19 cellular contexts compared by ENCODE assay signal in the genomic region with DNA sequence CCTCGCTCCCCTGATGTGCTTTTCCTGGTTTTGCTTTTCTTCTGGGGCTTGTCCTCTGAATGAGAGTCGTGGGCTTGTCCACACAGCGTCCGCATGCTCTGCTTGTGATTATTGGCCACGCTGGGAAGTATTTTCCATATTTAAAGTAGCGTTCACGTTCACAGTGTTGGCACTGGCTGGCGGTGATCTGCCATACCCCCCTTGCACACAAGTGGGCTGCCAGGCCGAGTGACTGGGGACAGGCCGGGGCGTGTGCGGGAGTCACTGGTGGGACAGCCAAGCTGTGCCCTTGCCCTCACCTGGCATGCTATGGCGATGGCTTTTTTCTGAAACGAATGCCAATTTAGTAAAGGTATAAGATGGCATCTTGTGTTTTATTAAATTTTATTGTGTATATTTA. TPM values are rescaled to one million over a fixed set of nuclear protein-coding genes. Genes with fewer than 3 reads are reported as not detected.
A peak's percentile ranks its signal among the peaks of the same experiment; 100 is the strongest.
DNase-seq lines count a peak whose midpoint lies in the region; ATAC-seq and TF ChIP-seq lines count a peak whose summit lies in the region.
"Had no signal": no experiment of that assay in that cellular context is flagged by ENCODE, and none has a peak within 500 bp of the region (broad histone marks: within the 10 kb centered on the region; RNA-seq: fewer than 3 reads in every experiment).

No MANE protein-coding gene starts in this region.

- H3K27me3 ChIP-seq in lower lobe of right lung (ENCODE audit: low read depth), result no peaks in the 10 kb centered on the region
- no peaks in the 10 kb centered on the region for H3K27me3 ChIP-seq in sigmoid colon
- H3K27me3 ChIP-seq in GM23248 (replicated peaks; ENCODE audit: insufficient read depth), result peaks cover 15% of the 10 kb centered on the region

- H3K36me3 Mint-ChIP-seq in WTC11, result peaks cover 42% of the 10 kb centered on the region

- H3F3A ChIP-seq in GM23248 (ENCODE audit: insufficient read depth), result no peaks in the 10 kb centered on the region

- H3K9me3 ChIP-seq in lower lobe of right lung (no peaks in the 10 kb centered on the region), sigmoid colon (no peaks in the 10 kb centered on the region), GM23248 (ENCODE audit: low read depth) (no peaks in the 10 kb centered on the region)

- no peaks in the 10 kb centered on the region for H3K9me2 ChIP-seq in GM23248 (ENCODE audit: insufficient read depth)

- TF ChIP-seq POLR2A in sigmoid colon (IDR thresholded peaks at IDR 0.05), result no peak

- H3K27ac ChIP-seq in lower lobe of right lung (no peak overlapping the region), sigmoid colon (no peak overlapping the region), GM23248 (no peak overlapping the region)
- H3K27ac ChIP-seq: C4-2B had no signal

- POLR2A ChIA-PET in WTC11 (lab: Charles Lee), result no interaction called here

- WGBS in sigmoid colon, 2 donors, result 92% methylated on average over 14 of the region's 14 CpGs
- 71% methylated on average over 14 of the region's 14 CpGs for WGBS in GM23248 (ENCODE audit: low coverage in 1 of 2, low lambda C conversion rate in 2 of 2, missing lambda C conversion rate in 2 of 2), 2 experiments

- CTCF ChIA-PET in WTC11 (lab: Charles Lee), result no interaction called here

- no peaks in the 10 kb centered on the region for H3K27me3 Mint-ChIP-seq in WTC11 (ENCODE audit: low read depth)
- H3K27me3 Mint-ChIP-seq: CD4-positive, alpha-beta T cell; IgD-negative memory B cell had no signal

- no peak for TF ChIP-seq CTCF in WTC11 (IDR thresholded peaks at IDR 0.05)
- TF ChIP-seq CTCF in lower lobe of right lung (IDR thresholded peaks at IDR 0.05), result no peak
- no peak for TF ChIP-seq CTCF in sigmoid colon (IDR thresholded peaks at IDR 0.05)

- no peak for ATAC-seq in WTC11
- ATAC-seq in lower lobe of right lung, result no peak
- ATAC-seq: HCT116 had no signal

- H4K20me1 ChIP-seq in GM23248 (ENCODE audit: insufficient read depth), result no peaks in the 10 kb centered on the region

- peaks cover 27% of the 10 kb centered on the region for H3K4me1 Mint-ChIP-seq in WTC11

- DNase-seq in WTC11 (ENCODE audit: low spot score) (no peak), lower lobe of right lung (peak; percentile 6), sigmoid colon (peak; percentile 33), GM23248 (no peak), AML-193 (lab: John Stamatoyannopoulos, UW) (no peak), NOMO-1 treated with DMSO at 0.1 percent for 48 hours (lab: John Stamatoyannopoulos, UW; ENCODE audit: unreplicated experiment) (no peak)
- no peak for DNase-seq in stimulated activated naive CD4-positive, alpha-beta T cell treated with Interleukin-2 at 50 U/mL for 16 hours (lab: John Stamatoyannopoulos, UW)
- DNase-seq: ACHN; CD4-positive, alpha-beta T cell; DMS153; DMS79; GDM1; GOT3; H7; HFFc6; KG1 had no signal

- no peak overlapping the region for H3K4me3 Mint-ChIP-seq in WTC11
- H3K4me3 Mint-ChIP-seq: CD4-positive, alpha-beta T cell; HFFc6; IgD-negative memory B cell had no signal

- H3K36me3 ChIP-seq in lower lobe of right lung (peaks cover 83% of the 10 kb centered on the region), sigmoid colon (peaks cover 0 to 55% (median 5%) of the 10 kb centered on the region in 4 donors), GM23248 (ENCODE audit: low read depth) (no peaks in the 10 kb centered on the region)

- in situ Hi-C loops in GM23248 (cut with MboI), result no loop called here

- H3K4me3 ChIP-seq in lower lobe of right lung, result no peak overlapping the region
- no peak overlapping the region for H3K4me3 ChIP-seq in sigmoid colon
- H3K4me3 ChIP-seq in GM23248, result no peak overlapping the region

- peak overlapping the region; percentile 17; the same call in 1 of the 2 replicates for H3K27ac Mint-ChIP-seq in WTC11
- H3K27ac Mint-ChIP-seq: CD4-positive, alpha-beta T cell; HFFc6; IgD-negative memory B cell had no signal

- H3K79me2 ChIP-seq in GM23248 (ENCODE audit: insufficient read depth), result no peaks in the 10 kb centered on the region

- H3K4me2 ChIP-seq in GM23248 (ENCODE audit: unreplicated experiment), result no peak overlapping the region

- H3K9me3 Mint-ChIP-seq in WTC11, result peaks cover 7% of the 10 kb centered on the region
- H3K9me3 Mint-ChIP-seq: CD4-positive, alpha-beta T cell; IgD-negative memory B cell had no signal

- intact Hi-C loops in lower lobe of right lung (cut with DNase I), result no loop called here
- intact Hi-C loops in sigmoid colon (cut with DNase I), result no loop called here

- H3K4me1 ChIP-seq in lower lobe of right lung (no peaks in the 10 kb centered on the region), sigmoid colon (no peaks in the 10 kb centered on the region), GM23248 (ENCODE audit: insufficient read depth) (no peaks in the 10 kb centered on the region)

- H2AFZ ChIP-seq in GM23248, result no peak overlapping the region

- no peak for TF ChIP-seq EP300 in sigmoid colon (IDR thresholded peaks at IDR 0.05)

- no peak overlapping the region for H3K9ac ChIP-seq in GM23248

TF ChIP-seq in WTC11, 78 proteins besides CTCF, POLR2A, EP300 and RAD21:
- TF ChIP-seq, protein P1, sequence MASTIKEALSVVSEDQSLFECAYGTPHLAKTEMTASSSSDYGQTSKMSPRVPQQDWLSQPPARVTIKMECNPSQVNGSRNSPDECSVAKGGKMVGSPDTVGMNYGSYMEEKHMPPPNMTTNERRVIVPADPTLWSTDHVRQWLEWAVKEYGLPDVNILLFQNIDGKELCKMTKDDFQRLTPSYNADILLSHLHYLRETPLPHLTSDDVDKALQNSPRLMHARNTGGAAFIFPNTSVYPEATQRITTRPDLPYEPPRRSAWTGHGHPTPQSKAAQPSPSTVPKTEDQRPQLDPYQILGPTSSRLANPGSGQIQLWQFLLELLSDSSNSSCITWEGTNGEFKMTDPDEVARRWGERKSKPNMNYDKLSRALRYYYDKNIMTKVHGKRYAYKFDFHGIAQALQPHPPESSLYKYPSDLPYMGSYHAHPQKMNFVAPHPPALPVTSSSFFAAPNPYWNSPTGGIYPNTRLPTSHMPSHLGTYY (CRISPR knock-in tag; IDR thresholded peaks at IDR 0.05), result no peak
- TF ChIP-seq, protein P2, sequence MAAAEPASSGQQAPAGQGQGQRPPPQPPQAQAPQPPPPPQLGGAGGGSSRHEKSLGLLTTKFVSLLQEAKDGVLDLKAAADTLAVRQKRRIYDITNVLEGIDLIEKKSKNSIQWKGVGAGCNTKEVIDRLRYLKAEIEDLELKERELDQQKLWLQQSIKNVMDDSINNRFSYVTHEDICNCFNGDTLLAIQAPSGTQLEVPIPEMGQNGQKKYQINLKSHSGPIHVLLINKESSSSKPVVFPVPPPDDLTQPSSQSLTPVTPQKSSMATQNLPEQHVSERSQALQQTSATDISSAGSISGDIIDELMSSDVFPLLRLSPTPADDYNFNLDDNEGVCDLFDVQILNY (CRISPR knock-in tag; IDR thresholded peaks at IDR 0.05), result no peak
- TF ChIP-seq ZNF416 (CRISPR knock-in tag; IDR thresholded peaks at IDR 0.05) (no peak), HMGA2 (CRISPR knock-in tag; IDR thresholded peaks at IDR 0.05) (no peak), NFYB (CRISPR knock-in tag; conservative IDR thresholded peaks at IDR 0.05; ENCODE audit: low read depth) (no peak), GABPB1 (CRISPR knock-in tag; IDR thresholded peaks at IDR 0.05) (no peak)
- TF ChIP-seq, protein P3, sequence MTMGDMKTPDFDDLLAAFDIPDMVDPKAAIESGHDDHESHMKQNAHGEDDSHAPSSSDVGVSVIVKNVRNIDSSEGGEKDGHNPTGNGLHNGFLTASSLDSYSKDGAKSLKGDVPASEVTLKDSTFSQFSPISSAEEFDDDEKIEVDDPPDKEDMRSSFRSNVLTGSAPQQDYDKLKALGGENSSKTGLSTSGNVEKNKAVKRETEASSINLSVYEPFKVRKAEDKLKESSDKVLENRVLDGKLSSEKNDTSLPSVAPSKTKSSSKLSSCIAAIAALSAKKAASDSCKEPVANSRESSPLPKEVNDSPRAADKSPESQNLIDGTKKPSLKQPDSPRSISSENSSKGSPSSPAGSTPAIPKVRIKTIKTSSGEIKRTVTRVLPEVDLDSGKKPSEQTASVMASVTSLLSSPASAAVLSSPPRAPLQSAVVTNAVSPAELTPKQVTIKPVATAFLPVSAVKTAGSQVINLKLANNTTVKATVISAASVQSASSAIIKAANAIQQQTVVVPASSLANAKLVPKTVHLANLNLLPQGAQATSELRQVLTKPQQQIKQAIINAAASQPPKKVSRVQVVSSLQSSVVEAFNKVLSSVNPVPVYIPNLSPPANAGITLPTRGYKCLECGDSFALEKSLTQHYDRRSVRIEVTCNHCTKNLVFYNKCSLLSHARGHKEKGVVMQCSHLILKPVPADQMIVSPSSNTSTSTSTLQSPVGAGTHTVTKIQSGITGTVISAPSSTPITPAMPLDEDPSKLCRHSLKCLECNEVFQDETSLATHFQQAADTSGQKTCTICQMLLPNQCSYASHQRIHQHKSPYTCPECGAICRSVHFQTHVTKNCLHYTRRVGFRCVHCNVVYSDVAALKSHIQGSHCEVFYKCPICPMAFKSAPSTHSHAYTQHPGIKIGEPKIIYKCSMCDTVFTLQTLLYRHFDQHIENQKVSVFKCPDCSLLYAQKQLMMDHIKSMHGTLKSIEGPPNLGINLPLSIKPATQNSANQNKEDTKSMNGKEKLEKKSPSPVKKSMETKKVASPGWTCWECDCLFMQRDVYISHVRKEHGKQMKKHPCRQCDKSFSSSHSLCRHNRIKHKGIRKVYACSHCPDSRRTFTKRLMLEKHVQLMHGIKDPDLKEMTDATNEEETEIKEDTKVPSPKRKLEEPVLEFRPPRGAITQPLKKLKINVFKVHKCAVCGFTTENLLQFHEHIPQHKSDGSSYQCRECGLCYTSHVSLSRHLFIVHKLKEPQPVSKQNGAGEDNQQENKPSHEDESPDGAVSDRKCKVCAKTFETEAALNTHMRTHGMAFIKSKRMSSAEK (CRISPR knock-in tag; IDR thresholded peaks at IDR 0.05; ENCODE audit: borderline replicate concordance), result no peak
- TF ChIP-seq, protein P4, sequence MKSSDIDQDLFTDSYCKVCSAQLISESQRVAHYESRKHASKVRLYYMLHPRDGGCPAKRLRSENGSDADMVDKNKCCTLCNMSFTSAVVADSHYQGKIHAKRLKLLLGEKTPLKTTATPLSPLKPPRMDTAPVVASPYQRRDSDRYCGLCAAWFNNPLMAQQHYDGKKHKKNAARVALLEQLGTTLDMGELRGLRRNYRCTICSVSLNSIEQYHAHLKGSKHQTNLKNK (CRISPR knock-in tag; IDR thresholded peaks at IDR 0.05), result no peak

RNA-seq across cellular contexts. Expression of a gene that starts 32.8 kb away (rescaled TPM):
- 22.7 to 26.3 TPM (median 25.8 TPM) in 3 replicates for total RNA-seq in WTC11 (2021)
- total RNA-seq in lower lobe of right lung, result 28.9 TPM
- total RNA-seq in sigmoid colon, result 1 to 10 TPM; 2.3 to 7.8 (median 5.0) TPM
- 10 to 100 TPM; 21.0 to 98.5 (median 31.2) TPM for polyA plus RNA-seq in sigmoid colon
- not detected in 2 replicates for total RNA-seq in GM23248 (2014; rRNA removed; shearing (Covaris generic))
- 0.23 TPM in 1 of 2 replicates, not detected in the other for polyA plus RNA-seq in GM23248 (2016; fragmentation: Nextera tagmentation; extraction: Ambion mirVana)
- total RNA-seq: HFFc6 had no signal

RNA-seq across cellular contexts. Expression of a gene that starts 50.4 kb away (rescaled TPM):
- total RNA-seq in WTC11 (2021) (0.11 to 0.30 TPM (median 0.16 TPM) in 3 replicates), lower lobe of right lung (18.1 TPM), sigmoid colon (1 to 10 TPM in 2 of 4 donors, not detected in 2; 1.2 TPM)
- polyA plus RNA-seq in sigmoid colon (10 to 100 TPM in 1 of 3 donors, 1 to 10 TPM in 2; 3.0 to 13.4 (median 8.8) TPM), GM23248 (2016; fragmentation: Nextera tagmentation; extraction: Ambion mirVana) (0.14 TPM in 1 of 2 replicates, not detected in the other)
- 0.32 TPM in 1 of 2 replicates, not detected in the other for total RNA-seq in GM23248 (2014; rRNA removed; shearing (Covaris generic))
- total RNA-seq: H7, HFFc6 had no signal
- polyA plus RNA-seq: IgD-negative memory B cell had no signal

Comparison
In these comparisons a context has a peak if more than half of its experiments do, and no peak if none do; other contexts are left out.
1. DNase-seq: peak in lower lobe of right lung (single experiment) and sigmoid colon (single experiment); none in WTC11 (single experiment), GM23248 (single experiment), AML-193 (0 of 2), NOMO-1 treated with DMSO at 0.1 percent for 48 hours (single experiment) and stimulated activated naive CD4-positive, alpha-beta T cell treated with Interleukin-2 at 50 U/mL for 16 hours (single experiment).